In genomic region chr2:9638532-9638931, GRCh38 we compare ENCODE assay signal across 1 cellular context.
A peak's percentile ranks its signal among the peaks of the same experiment; 100 is the strongest.
TF ChIP-seq lines count a peak whose summit lies in the region.

No MANE protein-coding gene starts in this region.

TF ChIP-seq in K562, 482 proteins besides CTCF, POLR2A, EP300 and RAD21 (continued from another document and continues in another):
- TF ChIP-seq, protein P1, sequence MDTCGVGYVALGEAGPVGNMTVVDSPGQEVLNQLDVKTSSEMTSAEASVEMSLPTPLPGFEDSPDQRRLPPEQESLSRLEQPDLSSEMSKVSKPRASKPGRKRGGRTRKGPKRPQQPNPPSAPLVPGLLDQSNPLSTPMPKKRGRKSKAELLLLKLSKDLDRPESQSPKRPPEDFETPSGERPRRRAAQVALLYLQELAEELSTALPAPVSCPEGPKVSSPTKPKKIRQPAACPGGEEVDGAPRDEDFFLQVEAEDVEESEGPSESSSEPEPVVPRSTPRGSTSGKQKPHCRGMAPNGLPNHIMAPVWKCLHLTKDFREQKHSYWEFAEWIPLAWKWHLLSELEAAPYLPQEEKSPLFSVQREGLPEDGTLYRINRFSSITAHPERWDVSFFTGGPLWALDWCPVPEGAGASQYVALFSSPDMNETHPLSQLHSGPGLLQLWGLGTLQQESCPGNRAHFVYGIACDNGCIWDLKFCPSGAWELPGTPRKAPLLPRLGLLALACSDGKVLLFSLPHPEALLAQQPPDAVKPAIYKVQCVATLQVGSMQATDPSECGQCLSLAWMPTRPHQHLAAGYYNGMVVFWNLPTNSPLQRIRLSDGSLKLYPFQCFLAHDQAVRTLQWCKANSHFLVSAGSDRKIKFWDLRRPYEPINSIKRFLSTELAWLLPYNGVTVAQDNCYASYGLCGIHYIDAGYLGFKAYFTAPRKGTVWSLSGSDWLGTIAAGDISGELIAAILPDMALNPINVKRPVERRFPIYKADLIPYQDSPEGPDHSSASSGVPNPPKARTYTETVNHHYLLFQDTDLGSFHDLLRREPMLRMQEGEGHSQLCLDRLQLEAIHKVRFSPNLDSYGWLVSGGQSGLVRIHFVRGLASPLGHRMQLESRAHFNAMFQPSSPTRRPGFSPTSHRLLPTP (IDR thresholded peaks at IDR 0.05; ENCODE audit: borderline replicate concordance, extremely low read depth, insufficient read length) = no peak
- TF ChIP-seq KLF13 (tag; IDR thresholded peaks at IDR 0.05; ENCODE audit: borderline replicate concordance, low read depth) (no peak), MEIS2 (IDR thresholded peaks at IDR 0.05; ENCODE audit: partially characterized antibody) (peak; percentile 77), EWSR1 (IDR thresholded peaks at IDR 0.05; ENCODE audit: borderline replicate concordance, low read depth, partially characterized antibody) (no peak), ARID1B (IDR thresholded peaks at IDR 0.05) (peak; percentile 80), HDAC1 (IDR thresholded peaks at IDR 0.05) (peak in 1 of 2 experiments; percentile 32; a peak in 1 of 4 replicates), HMGN3 (IDR thresholded peaks at IDR 0.05; ENCODE audit: borderline replicate concordance, extremely low read depth, insufficient read length, low read depth, low read length) (peak; percentile 47), GATAD2B (IDR thresholded peaks at IDR 0.05; ENCODE audit: borderline replicate concordance) (no peak), RBM22 (IDR thresholded peaks at IDR 0.05; ENCODE audit: low read depth, low read length, poor library complexity, severe bottlenecking) (no peak), TBP (optimal IDR thresholded peaks at IDR 0.05; ENCODE audit: low read depth, low read length) (no peak), SMARCE1 (IDR thresholded peaks at IDR 0.05) (peak; percentile 72; the same call in 1 of the 2 replicates), MTA2 (IDR thresholded peaks at IDR 0.05; ENCODE audit: low read depth) (peak; percentile 36), ATF7 (IDR thresholded peaks at IDR 0.05) (peak; percentile 55), FOXK1 (CRISPR knock-in tag; IDR thresholded peaks at IDR 0.05; ENCODE audit: borderline replicate concordance) (no peak), ZNF740 (CRISPR knock-in tag; IDR thresholded peaks at IDR 0.05) (0 out of 2 replicates have a peak, but pooled peaks have one; percentile 45), ZNF740 (tag; IDR thresholded peaks at IDR 0.05) (no peak), ID3 (CRISPR knock-in tag; IDR thresholded peaks at IDR 0.05) (no peak), ID3 (tag; IDR thresholded peaks at IDR 0.05) (peak; percentile 19; the same call in 1 of the 2 replicates), RREB1 (CRISPR knock-in tag; IDR thresholded peaks at IDR 0.05) (no peak), CBX2 (IDR thresholded peaks at IDR 0.05; ENCODE audit: insufficient read depth, low read length, poor library complexity, severe bottlenecking) (no peak)
- TF ChIP-seq, protein P2, sequence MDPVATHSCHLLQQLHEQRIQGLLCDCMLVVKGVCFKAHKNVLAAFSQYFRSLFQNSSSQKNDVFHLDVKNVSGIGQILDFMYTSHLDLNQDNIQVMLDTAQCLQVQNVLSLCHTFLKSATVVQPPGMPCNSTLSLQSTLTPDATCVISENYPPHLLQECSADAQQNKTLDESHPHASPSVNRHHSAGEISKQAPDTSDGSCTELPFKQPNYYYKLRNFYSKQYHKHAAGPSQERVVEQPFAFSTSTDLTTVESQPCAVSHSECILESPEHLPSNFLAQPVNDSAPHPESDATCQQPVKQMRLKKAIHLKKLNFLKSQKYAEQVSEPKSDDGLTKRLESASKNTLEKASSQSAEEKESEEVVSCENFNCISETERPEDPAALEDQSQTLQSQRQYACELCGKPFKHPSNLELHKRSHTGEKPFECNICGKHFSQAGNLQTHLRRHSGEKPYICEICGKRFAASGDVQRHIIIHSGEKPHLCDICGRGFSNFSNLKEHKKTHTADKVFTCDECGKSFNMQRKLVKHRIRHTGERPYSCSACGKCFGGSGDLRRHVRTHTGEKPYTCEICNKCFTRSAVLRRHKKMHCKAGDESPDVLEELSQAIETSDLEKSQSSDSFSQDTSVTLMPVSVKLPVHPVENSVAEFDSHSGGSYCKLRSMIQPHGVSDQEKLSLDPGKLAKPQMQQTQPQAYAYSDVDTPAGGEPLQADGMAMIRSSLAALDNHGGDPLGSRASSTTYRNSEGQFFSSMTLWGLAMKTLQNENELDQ (CRISPR knock-in tag; IDR thresholded peaks at IDR 0.05; ENCODE audit: borderline replicate concordance) = no peak
- TF ChIP-seq, protein P3, sequence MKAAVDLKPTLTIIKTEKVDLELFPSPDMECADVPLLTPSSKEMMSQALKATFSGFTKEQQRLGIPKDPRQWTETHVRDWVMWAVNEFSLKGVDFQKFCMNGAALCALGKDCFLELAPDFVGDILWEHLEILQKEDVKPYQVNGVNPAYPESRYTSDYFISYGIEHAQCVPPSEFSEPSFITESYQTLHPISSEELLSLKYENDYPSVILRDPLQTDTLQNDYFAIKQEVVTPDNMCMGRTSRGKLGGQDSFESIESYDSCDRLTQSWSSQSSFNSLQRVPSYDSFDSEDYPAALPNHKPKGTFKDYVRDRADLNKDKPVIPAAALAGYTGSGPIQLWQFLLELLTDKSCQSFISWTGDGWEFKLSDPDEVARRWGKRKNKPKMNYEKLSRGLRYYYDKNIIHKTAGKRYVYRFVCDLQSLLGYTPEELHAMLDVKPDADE (conservative IDR thresholded peaks at IDR 0.05; ENCODE audit: control insufficient read depth, low read depth, low read length) = no peak
- TF ChIP-seq, protein P4, sequence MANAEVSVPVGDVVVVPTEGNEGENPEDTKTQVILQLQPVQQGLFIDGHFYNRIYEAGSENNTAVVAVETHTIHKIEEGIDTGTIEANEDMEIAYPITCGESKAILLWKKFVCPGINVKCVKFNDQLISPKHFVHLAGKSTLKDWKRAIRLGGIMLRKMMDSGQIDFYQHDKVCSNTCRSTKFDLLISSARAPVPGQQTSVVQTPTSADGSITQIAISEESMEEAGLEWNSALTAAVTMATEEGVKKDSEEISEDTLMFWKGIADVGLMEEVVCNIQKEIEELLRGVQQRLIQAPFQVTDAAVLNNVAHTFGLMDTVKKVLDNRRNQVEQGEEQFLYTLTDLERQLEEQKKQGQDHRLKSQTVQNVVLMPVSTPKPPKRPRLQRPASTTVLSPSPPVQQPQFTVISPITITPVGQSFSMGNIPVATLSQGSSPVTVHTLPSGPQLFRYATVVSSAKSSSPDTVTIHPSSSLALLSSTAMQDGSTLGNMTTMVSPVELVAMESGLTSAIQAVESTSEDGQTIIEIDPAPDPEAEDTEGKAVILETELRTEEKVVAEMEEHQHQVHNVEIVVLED (CRISPR knock-in tag; IDR thresholded peaks at IDR 0.05) = 0 out of 2 replicates have a peak, but pooled peaks have one; percentile 27
- TF ChIP-seq, protein P5, sequence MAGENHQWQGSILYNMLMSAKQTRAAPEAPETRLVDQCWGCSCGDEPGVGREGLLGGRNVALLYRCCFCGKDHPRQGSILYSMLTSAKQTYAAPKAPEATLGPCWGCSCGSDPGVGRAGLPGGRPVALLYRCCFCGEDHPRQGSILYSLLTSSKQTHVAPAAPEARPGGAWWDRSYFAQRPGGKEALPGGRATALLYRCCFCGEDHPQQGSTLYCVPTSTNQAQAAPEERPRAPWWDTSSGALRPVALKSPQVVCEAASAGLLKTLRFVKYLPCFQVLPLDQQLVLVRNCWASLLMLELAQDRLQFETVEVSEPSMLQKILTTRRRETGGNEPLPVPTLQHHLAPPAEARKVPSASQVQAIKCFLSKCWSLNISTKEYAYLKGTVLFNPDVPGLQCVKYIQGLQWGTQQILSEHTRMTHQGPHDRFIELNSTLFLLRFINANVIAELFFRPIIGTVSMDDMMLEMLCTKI (IDR thresholded peaks at IDR 0.05; ENCODE audit: partially characterized antibody) = no peak
- TF ChIP-seq, protein P6, sequence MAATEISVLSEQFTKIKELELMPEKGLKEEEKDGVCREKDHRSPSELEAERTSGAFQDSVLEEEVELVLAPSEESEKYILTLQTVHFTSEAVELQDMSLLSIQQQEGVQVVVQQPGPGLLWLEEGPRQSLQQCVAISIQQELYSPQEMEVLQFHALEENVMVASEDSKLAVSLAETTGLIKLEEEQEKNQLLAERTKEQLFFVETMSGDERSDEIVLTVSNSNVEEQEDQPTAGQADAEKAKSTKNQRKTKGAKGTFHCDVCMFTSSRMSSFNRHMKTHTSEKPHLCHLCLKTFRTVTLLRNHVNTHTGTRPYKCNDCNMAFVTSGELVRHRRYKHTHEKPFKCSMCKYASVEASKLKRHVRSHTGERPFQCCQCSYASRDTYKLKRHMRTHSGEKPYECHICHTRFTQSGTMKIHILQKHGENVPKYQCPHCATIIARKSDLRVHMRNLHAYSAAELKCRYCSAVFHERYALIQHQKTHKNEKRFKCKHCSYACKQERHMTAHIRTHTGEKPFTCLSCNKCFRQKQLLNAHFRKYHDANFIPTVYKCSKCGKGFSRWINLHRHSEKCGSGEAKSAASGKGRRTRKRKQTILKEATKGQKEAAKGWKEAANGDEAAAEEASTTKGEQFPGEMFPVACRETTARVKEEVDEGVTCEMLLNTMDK (IDR thresholded peaks at IDR 0.05; ENCODE audit: borderline replicate concordance, insufficient read depth, low read depth, low read length, poor library complexity, severe bottlenecking) = no peak
- TF ChIP-seq, protein P7, sequence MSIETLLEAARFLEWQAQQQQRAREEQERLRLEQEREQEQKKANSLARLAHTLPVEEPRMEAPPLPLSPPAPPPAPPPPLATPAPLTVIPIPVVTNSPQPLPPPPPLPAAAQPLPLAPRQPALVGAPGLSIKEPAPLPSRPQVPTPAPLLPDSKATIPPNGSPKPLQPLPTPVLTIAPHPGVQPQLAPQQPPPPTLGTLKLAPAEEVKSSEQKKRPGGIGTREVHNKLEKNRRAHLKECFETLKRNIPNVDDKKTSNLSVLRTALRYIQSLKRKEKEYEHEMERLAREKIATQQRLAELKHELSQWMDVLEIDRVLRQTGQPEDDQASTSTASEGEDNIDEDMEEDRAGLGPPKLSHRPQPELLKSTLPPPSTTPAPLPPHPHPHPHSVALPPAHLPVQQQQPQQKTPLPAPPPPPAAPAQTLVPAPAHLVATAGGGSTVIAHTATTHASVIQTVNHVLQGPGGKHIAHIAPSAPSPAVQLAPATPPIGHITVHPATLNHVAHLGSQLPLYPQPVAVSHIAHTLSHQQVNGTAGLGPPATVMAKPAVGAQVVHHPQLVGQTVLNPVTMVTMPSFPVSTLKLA (conservative IDR thresholded peaks at IDR 0.05) = 0 out of 4 replicates have a peak, but pooled peaks of 1 of the 2 experiments have one; percentile 28
- TF ChIP-seq, protein P8, sequence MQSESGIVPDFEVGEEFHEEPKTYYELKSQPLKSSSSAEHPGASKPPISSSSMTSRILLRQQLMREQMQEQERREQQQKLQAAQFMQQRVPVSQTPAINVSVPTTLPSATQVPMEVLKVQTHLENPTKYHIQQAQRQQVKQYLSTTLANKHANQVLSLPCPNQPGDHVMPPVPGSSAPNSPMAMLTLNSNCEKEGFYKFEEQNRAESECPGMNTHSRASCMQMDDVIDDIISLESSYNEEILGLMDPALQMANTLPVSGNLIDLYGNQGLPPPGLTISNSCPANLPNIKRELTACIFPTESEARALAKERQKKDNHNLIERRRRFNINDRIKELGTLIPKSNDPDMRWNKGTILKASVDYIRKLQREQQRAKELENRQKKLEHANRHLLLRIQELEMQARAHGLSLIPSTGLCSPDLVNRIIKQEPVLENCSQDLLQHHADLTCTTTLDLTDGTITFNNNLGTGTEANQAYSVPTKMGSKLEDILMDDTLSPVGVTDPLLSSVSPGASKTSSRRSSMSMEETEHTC (IDR thresholded peaks at IDR 0.05) = peak; percentile 99
